ENCODE assay signal across 8 cellular contexts in genomic region chr12:110047297-110047940, GRCh38. TPM values are rescaled to one million over a fixed set of nuclear protein-coding genes. Genes with fewer than 3 reads are reported as not detected.
A peak's percentile ranks its signal among the peaks of the same experiment; 100 is the strongest.
DNase-seq lines count a peak whose midpoint lies in the region; ATAC-seq and TF ChIP-seq lines count a peak whose summit lies in the region.

No MANE protein-coding gene starts in this region.

- ATAC-seq in thoracic aorta (ENCODE audit: insufficient number of reproducible peaks, low FRiP score, low read depth) (no peak), HG02870 (IDR thresholded peaks at IDR 0.05; ENCODE audit: unreplicated experiment) (no peak)

- H3K9me3 Mint-ChIP-seq in T-helper 2 cell treated with Interferon-gamma antibody and Interleukin-4, amounts not matched to agents 5 μg/mL and 100 μg/mL, for 36 hours: no peaks in the 10 kb centered on the region

- H3K4me1 ChIP-seq in adipocyte (ENCODE audit: control insufficient read depth, insufficient read depth, low read length) (peaks cover 33% of the 10 kb centered on the region), liver (ENCODE audit: control insufficient read depth in 4 of 4, insufficient read depth in 4 of 4, low read length in 3 of 4) (peaks cover 9 to 32% (median 24%) of the 10 kb centered on the region in 4 donors), thoracic aorta (ENCODE audit: control insufficient read depth in 1 of 2, low read depth in 2 of 2) (peaks cover 3 to 20% of the 10 kb centered on the region in 2 donors)

- H3K9me3 ChIP-seq in adipocyte (ENCODE audit: control insufficient read depth, low read length) (no peaks in the 10 kb centered on the region), liver (ENCODE audit: control insufficient read depth in 4 of 4, low read length in 3 of 4) (no peaks in the 10 kb centered on the region), thoracic aorta (no peaks in the 10 kb centered on the region)

- peak overlapping the region; percentile 90 for H3K4me3 Mint-ChIP-seq in T-helper 2 cell treated with Interferon-gamma antibody and Interleukin-4, amounts not matched to agents 5 μg/mL and 100 μg/mL, for 36 hours

- no peak for TF ChIP-seq RAD21 in liver (IDR thresholded peaks at IDR 0.05)

- H3K4me1 Mint-ChIP-seq in T-helper 2 cell treated with Interferon-gamma antibody and Interleukin-4, amounts not matched to agents 5 μg/mL and 100 μg/mL, for 36 hours (ENCODE audit: low read depth): peaks cover 41% of the 10 kb centered on the region

- H3K27ac ChIP-seq in liver (ENCODE audit: low read depth in 1 of 2, low read length in 2 of 2) (peak overlapping the region; percentile 12 to 77), thoracic aorta (no peak overlapping the region)

- peak overlapping the region; percentile 86 for H3K9ac ChIP-seq in adipocyte (ENCODE audit: low read length)
- H3K9ac ChIP-seq in liver (ENCODE audit: low read depth in 1 of 2, low read length in 2 of 2): peak overlapping the region; percentile 32 to 36

- TF ChIP-seq CTCF in liver (IDR thresholded peaks at IDR 0.05; ENCODE audit: low read depth, low read length, missing input control) (no peak), thoracic aorta (IDR thresholded peaks at IDR 0.05) (no peak)

- no peaks in the 10 kb centered on the region for H3K27me3 ChIP-seq in adipocyte (replicated peaks; ENCODE audit: control insufficient read depth, insufficient read depth, low read length)
- H3K27me3 ChIP-seq in liver (ENCODE audit: control insufficient read depth in 4 of 4, insufficient read depth in 4 of 4, low read length in 3 of 4): no peaks in the 10 kb centered on the region
- no peaks in the 10 kb centered on the region for H3K27me3 ChIP-seq in thoracic aorta (replicated peaks; ENCODE audit: insufficient read depth)

- H3K36me3 Mint-ChIP-seq in T-helper 2 cell treated with Interferon-gamma antibody and Interleukin-4, amounts not matched to agents 5 μg/mL and 100 μg/mL, for 36 hours (ENCODE audit: low read depth): peaks cover 13% of the 10 kb centered on the region

- peaks cover under 1% of the 10 kb centered on the region for H3K36me3 ChIP-seq in adipocyte (ENCODE audit: control insufficient read depth, insufficient read depth, low read length, severe bottlenecking)
- H3K36me3 ChIP-seq in liver (ENCODE audit: control insufficient read depth in 4 of 4, insufficient read depth in 3 of 4, low read depth in 1 of 4, low read length in 3 of 4): no peaks in the 10 kb centered on the region
- peaks cover 5% of the 10 kb centered on the region for H3K36me3 ChIP-seq in thoracic aorta

- no peaks in the 10 kb centered on the region for H3K27me3 Mint-ChIP-seq in T-helper 2 cell treated with Interferon-gamma antibody and Interleukin-4, amounts not matched to agents 5 μg/mL and 100 μg/mL, for 36 hours (ENCODE audit: low read depth)

- 73% methylated on average over 14 of the region's 14 CpGs for WGBS in liver

- H3K27ac Mint-ChIP-seq in T-helper 2 cell treated with Interferon-gamma antibody and Interleukin-4, amounts not matched to agents 5 μg/mL and 100 μg/mL, for 36 hours: peak overlapping the region; percentile 96

- H3K4me3 ChIP-seq in adipocyte (ENCODE audit: low read length): peak overlapping the region; percentile 91
- peak overlapping the region; percentile 79 to 91 (median 79) for H3K4me3 ChIP-seq in liver (ENCODE audit: low read depth in 1 of 3, low read length in 3 of 3)
- peak overlapping the region; percentile 72 for H3K4me3 ChIP-seq in thoracic aorta

- no peak for DNase-seq in T-helper 2 cell treated with Interferon-gamma antibody and Interleukin-4, amounts not matched to agents 5 μg/mL and 100 μg/mL, for 36 hours (ENCODE audit: low spot score)
- DNase-seq in T-helper 2 cell (no peak), adipocyte (ENCODE audit: low read depth) (no peak), thoracic aorta (ENCODE audit: low spot score) (no peak), HuH-7.5 (ENCODE audit: low spot score) (no peak), NCI-H2029 (lab: John Stamatoyannopoulos, UW) (no peak)

TF ChIP-seq in liver, 16 proteins besides CTCF, POLR2A, EP300 and RAD21:
- no peak for TF ChIP-seq SP1 (IDR thresholded peaks at IDR 0.05)
- TF ChIP-seq JUND (IDR thresholded peaks at IDR 0.05): no peak
- no peak for TF ChIP-seq HNF4G (IDR thresholded peaks at IDR 0.05)
- TF ChIP-seq GABPA (IDR thresholded peaks at IDR 0.05 in 1 of 2, conservative IDR thresholded peaks at IDR 0.05 in 1 of 2): no peak
- TF ChIP-seq, protein P1, sequence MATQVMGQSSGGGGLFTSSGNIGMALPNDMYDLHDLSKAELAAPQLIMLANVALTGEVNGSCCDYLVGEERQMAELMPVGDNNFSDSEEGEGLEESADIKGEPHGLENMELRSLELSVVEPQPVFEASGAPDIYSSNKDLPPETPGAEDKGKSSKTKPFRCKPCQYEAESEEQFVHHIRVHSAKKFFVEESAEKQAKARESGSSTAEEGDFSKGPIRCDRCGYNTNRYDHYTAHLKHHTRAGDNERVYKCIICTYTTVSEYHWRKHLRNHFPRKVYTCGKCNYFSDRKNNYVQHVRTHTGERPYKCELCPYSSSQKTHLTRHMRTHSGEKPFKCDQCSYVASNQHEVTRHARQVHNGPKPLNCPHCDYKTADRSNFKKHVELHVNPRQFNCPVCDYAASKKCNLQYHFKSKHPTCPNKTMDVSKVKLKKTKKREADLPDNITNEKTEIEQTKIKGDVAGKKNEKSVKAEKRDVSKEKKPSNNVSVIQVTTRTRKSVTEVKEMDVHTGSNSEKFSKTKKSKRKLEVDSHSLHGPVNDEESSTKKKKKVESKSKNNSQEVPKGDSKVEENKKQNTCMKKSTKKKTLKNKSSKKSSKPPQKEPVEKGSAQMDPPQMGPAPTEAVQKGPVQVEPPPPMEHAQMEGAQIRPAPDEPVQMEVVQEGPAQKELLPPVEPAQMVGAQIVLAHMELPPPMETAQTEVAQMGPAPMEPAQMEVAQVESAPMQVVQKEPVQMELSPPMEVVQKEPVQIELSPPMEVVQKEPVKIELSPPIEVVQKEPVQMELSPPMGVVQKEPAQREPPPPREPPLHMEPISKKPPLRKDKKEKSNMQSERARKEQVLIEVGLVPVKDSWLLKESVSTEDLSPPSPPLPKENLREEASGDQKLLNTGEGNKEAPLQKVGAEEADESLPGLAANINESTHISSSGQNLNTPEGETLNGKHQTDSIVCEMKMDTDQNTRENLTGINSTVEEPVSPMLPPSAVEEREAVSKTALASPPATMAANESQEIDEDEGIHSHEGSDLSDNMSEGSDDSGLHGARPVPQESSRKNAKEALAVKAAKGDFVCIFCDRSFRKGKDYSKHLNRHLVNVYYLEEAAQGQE (IDR thresholded peaks at IDR 0.05): no peak
- no peak for TF ChIP-seq HNF4A (conservative IDR thresholded peaks at IDR 0.05)
- TF ChIP-seq RXRA (IDR thresholded peaks at IDR 0.05): no peak
- no peak for TF ChIP-seq TAF1 (conservative IDR thresholded peaks at IDR 0.05)
- TF ChIP-seq FOXA2 (IDR thresholded peaks at IDR 0.05): no peak
- TF ChIP-seq, protein P2, sequence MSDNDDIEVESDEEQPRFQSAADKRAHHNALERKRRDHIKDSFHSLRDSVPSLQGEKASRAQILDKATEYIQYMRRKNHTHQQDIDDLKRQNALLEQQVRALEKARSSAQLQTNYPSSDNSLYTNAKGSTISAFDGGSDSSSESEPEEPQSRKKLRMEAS (IDR thresholded peaks at IDR 0.05): no peak
- TF ChIP-seq, protein P3, sequence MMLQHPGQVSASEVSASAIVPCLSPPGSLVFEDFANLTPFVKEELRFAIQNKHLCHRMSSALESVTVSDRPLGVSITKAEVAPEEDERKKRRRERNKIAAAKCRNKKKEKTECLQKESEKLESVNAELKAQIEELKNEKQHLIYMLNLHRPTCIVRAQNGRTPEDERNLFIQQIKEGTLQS (IDR thresholded peaks at IDR 0.05): no peak
- TF ChIP-seq YY1 (IDR thresholded peaks at IDR 0.05): no peak
- TF ChIP-seq, protein P4, sequence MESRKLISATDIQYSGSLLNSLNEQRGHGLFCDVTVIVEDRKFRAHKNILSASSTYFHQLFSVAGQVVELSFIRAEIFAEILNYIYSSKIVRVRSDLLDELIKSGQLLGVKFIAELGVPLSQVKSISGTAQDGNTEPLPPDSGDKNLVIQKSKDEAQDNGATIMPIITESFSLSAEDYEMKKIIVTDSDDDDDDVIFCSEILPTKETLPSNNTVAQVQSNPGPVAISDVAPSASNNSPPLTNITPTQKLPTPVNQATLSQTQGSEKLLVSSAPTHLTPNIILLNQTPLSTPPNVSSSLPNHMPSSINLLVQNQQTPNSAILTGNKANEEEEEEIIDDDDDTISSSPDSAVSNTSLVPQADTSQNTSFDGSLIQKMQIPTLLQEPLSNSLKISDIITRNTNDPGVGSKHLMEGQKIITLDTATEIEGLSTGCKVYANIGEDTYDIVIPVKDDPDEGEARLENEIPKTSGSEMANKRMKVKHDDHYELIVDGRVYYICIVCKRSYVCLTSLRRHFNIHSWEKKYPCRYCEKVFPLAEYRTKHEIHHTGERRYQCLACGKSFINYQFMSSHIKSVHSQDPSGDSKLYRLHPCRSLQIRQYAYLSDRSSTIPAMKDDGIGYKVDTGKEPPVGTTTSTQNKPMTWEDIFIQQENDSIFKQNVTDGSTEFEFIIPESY (IDR thresholded peaks at IDR 0.05): no peak
- TF ChIP-seq FOXA1 (IDR thresholded peaks at IDR 0.05): no peak
- TF ChIP-seq EGR1 (IDR thresholded peaks at IDR 0.05; ENCODE audit: low read depth in 2 of 2): no peak
- TF ChIP-seq NR2F2 (IDR thresholded peaks at IDR 0.05): no peak

RNA-seq across cellular contexts. Expression of gene C12orf76, which starts 0.9 kb away (rescaled TPM):
- 10 to 100 TPM in 1 of 2 donors, 1 to 10 TPM in 1; 5.9 to 22.4 TPM for total RNA-seq in liver
- 1 to 10 TPM; 5.6 to 6.4 TPM for polyA plus RNA-seq in liver
- 10 to 100 TPM in 1 of 2 donors, 1 to 10 TPM in 1; 6.4 to 18.1 TPM for total RNA-seq in thoracic aorta

RNA-seq across cellular contexts. Expression of gene ANKRD13A, which starts 48.2 kb away (rescaled TPM):
- 10 to 100 TPM; 27.0 to 40.5 TPM for total RNA-seq in liver
- polyA plus RNA-seq in liver: 10 to 100 TPM in 1 of 2 donors, 1 to 10 TPM in 1; 7.0 to 10.5 TPM
- total RNA-seq in thoracic aorta: 10 to 100 TPM; 69.1 to 83.7 TPM

RNA-seq across cellular contexts. Expression of gene GIT2, which starts 51.3 kb away (rescaled TPM):
- 10 to 100 TPM; 22.2 to 30.4 TPM for total RNA-seq in liver
- 10 to 100 TPM in 1 of 2 donors, 1 to 10 TPM in 1; 6.7 to 11.1 TPM for polyA plus RNA-seq in liver
- total RNA-seq in thoracic aorta: 10 to 100 TPM; 45.2 to 71.5 TPM

Comparison
In these comparisons a context has a peak if more than half of its experiments do, and no peak if none do; other contexts are left out.
1. H3K27ac ChIP-seq: peak in liver (2 of 2); none in thoracic aorta (0 of 2).
2. Peak in every context shown above with its lines, with median percentiles within 50 percentile points of each other: H3K4me3 ChIP-seq.